1 cellular context compared by ENCODE assay signal in genomic region chr17:45200701-45201100, GRCh38.
TF ChIP-seq lines count a peak whose summit lies in the region.

No MANE protein-coding gene starts in this region.

TF ChIP-seq in H1, 55 proteins besides CTCF, POLR2A, EP300 and RAD21:
- TF ChIP-seq CTBP2 (IDR thresholded peaks at IDR 0.05; ENCODE audit: borderline replicate concordance, insufficient read depth, insufficient read length, low read length) (no peak), CEBPB (IDR thresholded peaks at IDR 0.05; ENCODE audit: low read depth, low read length) (peak; percentile 56; the same call in 1 of the 2 replicates)
